In the genomic region with DNA sequence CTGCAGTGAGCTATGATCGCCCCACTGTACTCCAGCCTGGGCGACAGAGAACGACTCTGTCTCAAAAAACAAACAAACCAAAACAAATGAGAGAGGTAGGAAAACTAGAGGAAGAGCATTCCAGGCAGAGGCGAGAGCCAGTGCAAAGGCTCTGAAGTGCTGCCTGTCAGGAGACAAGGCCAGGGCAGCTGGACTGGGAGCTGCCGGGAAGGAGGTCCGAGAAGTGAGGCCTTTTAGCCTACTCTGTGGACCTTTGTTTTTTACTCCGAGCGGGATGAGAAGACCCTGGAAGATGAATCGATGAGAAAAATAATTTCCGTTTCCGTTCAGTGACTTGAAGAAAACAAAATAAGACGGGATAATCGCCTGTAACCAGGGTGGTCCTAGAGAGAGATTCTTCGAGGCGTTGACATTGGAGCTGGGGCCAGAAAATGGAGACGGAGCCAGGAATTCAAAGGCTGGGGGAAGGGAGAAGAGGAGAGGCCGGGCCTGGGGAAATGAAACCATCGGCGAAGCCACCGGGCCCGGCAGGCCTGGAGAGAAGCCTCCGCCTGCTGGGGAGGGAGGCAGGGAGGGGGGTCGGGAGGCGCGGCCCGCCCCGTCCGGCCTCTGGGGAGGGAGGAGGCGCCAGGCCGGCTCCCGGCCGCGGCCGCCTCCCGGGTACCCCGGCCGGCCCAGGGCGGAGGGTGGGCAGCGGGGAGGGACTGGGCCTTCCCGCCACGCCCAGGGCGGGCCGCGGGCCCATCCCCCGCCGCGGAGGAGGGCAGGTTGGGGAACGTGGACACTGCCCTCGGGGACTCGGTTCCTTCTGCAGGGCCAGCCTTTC, we compare ENCODE assay signal across 8 cellular contexts. TPM values are rescaled to one million over a fixed set of nuclear protein-coding genes. Genes with fewer than 3 reads are reported as not detected.
A peak's percentile ranks its signal among the peaks of the same experiment; 100 is the strongest.
DNase-seq lines count a peak whose midpoint lies in the region; ATAC-seq and TF ChIP-seq lines count a peak whose summit lies in the region.

No MANE protein-coding gene starts in this region.

- intact Hi-C loops in right lobe of liver (cut with DNase I) = no loop called here

- peaks cover 0 to 16% (median 0%) of the 10 kb centered on the region in 4 donors for H3K4me1 ChIP-seq in right lobe of liver

- H3K4me3 ChIP-seq in right lobe of liver = peak overlapping the region; percentile 20 to 58 (median 46)

- ATAC-seq in HG03045 (IDR thresholded peaks at IDR 0.05; ENCODE audit: unreplicated experiment) (peak; percentile 54), right lobe of liver (peak; percentile 94 to 99 (median 97)), GM19467 (IDR thresholded peaks at IDR 0.05; ENCODE audit: unreplicated experiment) (no peak)

- 2% methylated on average over 17 of the region's 50 CpGs for WGBS in right lobe of liver (ENCODE audit: insufficient coverage, low coverage, low lambda C conversion rate, missing lambda C conversion rate)

- no peaks in the 10 kb centered on the region for H3K36me3 ChIP-seq in right lobe of liver

- H3K9me3 ChIP-seq in right lobe of liver = no peaks in the 10 kb centered on the region

- peak; percentile 52 for TF ChIP-seq POLR2A in right lobe of liver (IDR thresholded peaks at IDR 0.05)

- TF ChIP-seq CTCF in right lobe of liver (IDR thresholded peaks at IDR 0.05) = no peak

- DNase-seq in GDM1 (lab: John Stamatoyannopoulos, UW) (peak; percentile 79), NCI-H510A treated with DMSO at 0.1 percent for 48 hours (lab: John Stamatoyannopoulos, UW) (peak; percentile 88), ecto neural progenitor cell (ENCODE audit: low spot score) (peak; percentile 85), right lobe of liver (peak; percentile 93 to 94 (median 94))
- DNase-seq in activated CD4-positive, alpha-beta T cell treated with anti-CD3 and anti-CD28 coated beads, Interleukin-2, amount 50 U/mL, for 24 hours (ENCODE audit: low read depth in 1 of 2, low spot score in 1 of 2) = peak; percentile 9 to 25
- peak; percentile 52 for DNase-seq in stimulated activated CD4-positive, alpha-beta T cell treated with anti-CD3 and anti-CD28 coated beads, Interleukin-4, amount 100 ng/mL, for 24 hours

- H3K27me3 ChIP-seq in right lobe of liver = no peaks in the 10 kb centered on the region

- H3K27ac ChIP-seq in right lobe of liver = peak overlapping the region; percentile 87 to 95 (median 90)

RNA-seq across cellular contexts. Expression of a gene that starts 7.8 kb away (rescaled TPM):
- total RNA-seq in right lobe of liver = 10 to 100 TPM in 1 of 6 experiments, 1 to 10 TPM in 5; 3.7 to 11.7 (median 6.2) TPM

RNA-seq across cellular contexts. Expression of a gene that starts 10.5 kb away (rescaled TPM):
- total RNA-seq in right lobe of liver = 10 to 100 TPM in 1 of 6 experiments, 1 to 10 TPM in 5; 5.2 to 10.1 (median 7.4) TPM

RNA-seq across cellular contexts. Expression of a gene that starts 20.4 kb away (rescaled TPM):
- total RNA-seq in right lobe of liver = under 1 TPM; 0.37 to 0.99 (median 0.60) TPM

RNA-seq across cellular contexts. Expression of a gene that starts 31.9 kb away (rescaled TPM):
- total RNA-seq in right lobe of liver = 100 to 1,000 TPM; 127 to 326 (median 146) TPM

RNA-seq across cellular contexts. Expression of a gene that starts 33.2 kb away (rescaled TPM):
- total RNA-seq in right lobe of liver = 1 to 10 TPM in 1 of 6 experiments, under 1 TPM in 5; 0.44 to 1.6 (median 0.65) TPM

Comparison
In these comparisons a context has a peak if more than half of its experiments do, and no peak if none do; other contexts are left out.
1. DNase-seq: peak in every context shown above with its lines; median percentile 94 in right lobe of liver; 88 in NCI-H510A treated with DMSO at 0.1 percent for 48 hours; 85 in ecto neural progenitor cell; 79 in GDM1; 52 in stimulated activated CD4-positive, alpha-beta T cell treated with anti-CD3 and anti-CD28 coated beads, Interleukin-4, amount 100 ng/mL, for 24 hours; 17 in activated CD4-positive, alpha-beta T cell treated with anti-CD3 and anti-CD28 coated beads, Interleukin-2, amount 50 U/mL, for 24 hours.